Comparison of ENCODE assay signal across 11 cellular contexts in genomic region chr20:12925863-12926547, GRCh38.
A peak's percentile ranks its signal among the peaks of the same experiment; 100 is the strongest.
DNase-seq lines count a peak whose midpoint lies in the region; ATAC-seq, FAIRE-seq and TF ChIP-seq lines count a peak whose summit lies in the region.
"Had no signal": no experiment of that assay in that cellular context is flagged by ENCODE, and none has a peak within 500 bp of the region (broad histone marks: within the 10 kb centered on the region; RNA-seq: fewer than 3 reads in every experiment).

No MANE protein-coding gene starts in this region.

- H3K27me3 ChIP-seq in cardiac muscle cell (no peaks in the 10 kb centered on the region), endodermal cell (ENCODE audit: control insufficient read depth, insufficient read depth, low read length, poor library complexity, severe bottlenecking) (no peaks in the 10 kb centered on the region), foreskin keratinocyte (no peaks in the 10 kb centered on the region), breast epithelium (no peaks in the 10 kb centered on the region)

- peaks cover 3% of the 10 kb centered on the region for H3K36me3 Mint-ChIP-seq in endodermal cell (ENCODE audit: low read depth)
- peaks cover 3% of the 10 kb centered on the region for H3K36me3 Mint-ChIP-seq in mesothelial cell of epicardium
- no peaks in the 10 kb centered on the region for H3K36me3 Mint-ChIP-seq in stimulated activated naive B cell treated with anti-CD40 and anti-IgM and Interleukin-4, amounts not matched to agents 10 μg/mL and 1 μg/mL and 100 μg/mL, for 72 hours
- H3K36me3 Mint-ChIP-seq: CD8-positive, alpha-beta T cell had no signal

- H3K9me3 ChIP-seq in cardiac muscle cell (ENCODE audit: low read depth) (no peaks in the 10 kb centered on the region), endodermal cell (ENCODE audit: control insufficient read depth, low read length) (no peaks in the 10 kb centered on the region), breast epithelium (peaks cover 0 to 3% of the 10 kb centered on the region in 2 donors)

- H3K27ac Mint-ChIP-seq in endodermal cell (peak overlapping the region; percentile 4), mesothelial cell of epicardium (peak overlapping the region; percentile 88)
- peak overlapping the region; percentile 22 for H3K27ac Mint-ChIP-seq in stimulated activated naive B cell treated with anti-CD40 and anti-IgM and Interleukin-4, amounts not matched to agents 10 μg/mL and 1 μg/mL and 100 μg/mL, for 72 hours
- H3K27ac Mint-ChIP-seq: CD8-positive, alpha-beta T cell had no signal

- WGBS in endodermal cell (ENCODE audit: insufficient coverage in 1 of 2, insufficient read length in 1 of 2), 2 experiments = 81 to 85% methylated on average over 6 to 7 of the region's 8 CpGs

- FAIRE-seq in HTR-8/SVneo (lab: Jason Lieb, UNC) = no peak

- no peak for TF ChIP-seq POLR2A in breast epithelium (IDR thresholded peaks at IDR 0.05)

- H3K27me3 Mint-ChIP-seq in endodermal cell (ENCODE audit: insufficient read depth) (no peaks in the 10 kb centered on the region), mesothelial cell of epicardium (ENCODE audit: low read depth) (no peaks in the 10 kb centered on the region)
- peaks cover 6 to 8% of the 10 kb centered on the region in 2 donors for H3K27me3 Mint-ChIP-seq in stimulated activated naive B cell treated with anti-CD40 and anti-IgM and Interleukin-4, amounts not matched to agents 10 μg/mL and 1 μg/mL and 100 μg/mL, for 72 hours

- H3K4me1 ChIP-seq in cardiac muscle cell (ENCODE audit: low read depth) (peaks cover 51% of the 10 kb centered on the region), endodermal cell (ENCODE audit: control insufficient read depth, insufficient read depth, low read length) (peaks cover 17% of the 10 kb centered on the region), foreskin keratinocyte (peaks cover 36% of the 10 kb centered on the region), breast epithelium (no peaks in the 10 kb centered on the region)

- H3K27ac ChIP-seq in cardiac muscle cell (peak overlapping the region; percentile 89), endodermal cell (ENCODE audit: low read depth, low read length) (no peak overlapping the region), foreskin keratinocyte (no peak overlapping the region), breast epithelium (no peak overlapping the region)

- H3K4me3 Mint-ChIP-seq in endodermal cell (no peak overlapping the region), mesothelial cell of epicardium (no peak overlapping the region)
- H3K4me3 Mint-ChIP-seq in stimulated activated naive B cell treated with anti-CD40 and anti-IgM and Interleukin-4, amounts not matched to agents 10 μg/mL and 1 μg/mL and 100 μg/mL, for 72 hours = no peak overlapping the region
- H3K4me3 Mint-ChIP-seq: CD8-positive, alpha-beta T cell had no signal

- H3K36me3 ChIP-seq in cardiac muscle cell (no peaks in the 10 kb centered on the region), endodermal cell (ENCODE audit: control insufficient read depth, insufficient read depth, low read length) (no peaks in the 10 kb centered on the region), breast epithelium (no peaks in the 10 kb centered on the region)

- TF ChIP-seq CTCF in cardiac muscle cell (IDR thresholded peaks at IDR 0.05; ENCODE audit: low read depth, low read length) (no peak), endodermal cell (conservative IDR thresholded peaks at IDR 0.05) (no peak), mesothelial cell of epicardium (IDR thresholded peaks at IDR 0.05; ENCODE audit: unreplicated experiment) (no peak), foreskin keratinocyte (conservative IDR thresholded peaks at IDR 0.05) (no peak), breast epithelium (IDR thresholded peaks at IDR 0.05) (no peak)

- ATAC-seq in stimulated activated naive B cell treated with anti-CD40 and anti-IgM and Interleukin-4, amounts not matched to agents 10 μg/mL and 1 μg/mL and 100 μg/mL, for 72 hours (replicated peaks) = no peak
- no peak for ATAC-seq in foreskin keratinocyte
- ATAC-seq: SK-N-SH treated with all-trans-retinoic acid at 6 μM for 48 hours had no signal

- peaks cover 19% of the 10 kb centered on the region for H3K9me3 Mint-ChIP-seq in endodermal cell
- peaks cover 8% of the 10 kb centered on the region for H3K9me3 Mint-ChIP-seq in mesothelial cell of epicardium
- peaks cover 4 to 6% of the 10 kb centered on the region in 2 donors for H3K9me3 Mint-ChIP-seq in stimulated activated naive B cell treated with anti-CD40 and anti-IgM and Interleukin-4, amounts not matched to agents 10 μg/mL and 1 μg/mL and 100 μg/mL, for 72 hours

- DNase-seq in cardiac muscle cell (ENCODE audit: low read depth in 1 of 2, low spot score in 1 of 2) (peak in 1 of 2 donors; percentile 37), cardiac septum (ENCODE audit: low spot score) (no peak), endodermal cell (no peak), mesothelial cell of epicardium (ENCODE audit: low spot score in 2 of 2, unreplicated experiment in 2 of 2) (no peak), foreskin keratinocyte (no peak), HTR-8/SVneo (ENCODE audit: insufficient read length, low spot score) (no peak), breast epithelium (ENCODE audit: low spot score in 2 of 2) (no peak)
- no peak for DNase-seq in stimulated activated naive B cell treated with anti-CD40 and anti-IgM and Interleukin-4, amounts not matched to agents 10 μg/mL and 1 μg/mL and 100 μg/mL, for 72 hours
- DNase-seq: NCI-H1436 treated with DMSO at 0.1 percent for 48 hours had no signal

- H3K4me3 ChIP-seq in cardiac muscle cell (no peak overlapping the region), endodermal cell (ENCODE audit: low read length) (no peak overlapping the region), breast epithelium (no peak overlapping the region)

- H3K9ac ChIP-seq in endodermal cell (ENCODE audit: extremely low read depth, low read length, poor library complexity, severe bottlenecking) = no peak overlapping the region

- intact Hi-C loops in cardiac septum (cut with DNase I) (loop anchor here (5.0 kb wide), 1 partner anchor 176 kb away; no protein-coding TSS in a partner anchor), breast epithelium (cut with DNase I; ENCODE audit: low total_unique reads) (no loop called here)

- H3K4me1 Mint-ChIP-seq in endodermal cell = peaks cover 33% of the 10 kb centered on the region
- H3K4me1 Mint-ChIP-seq in mesothelial cell of epicardium = peaks cover 43% of the 10 kb centered on the region
- H3K4me1 Mint-ChIP-seq in stimulated activated naive B cell treated with anti-CD40 and anti-IgM and Interleukin-4, amounts not matched to agents 10 μg/mL and 1 μg/mL and 100 μg/mL, for 72 hours = peaks cover 3 to 5% of the 10 kb centered on the region in 2 donors

Comparison
In these comparisons a context has a peak if more than half of its experiments do, and no peak if none do; other contexts are left out.
1. H3K27ac Mint-ChIP-seq: peak in every context shown above with its lines; median percentile 88 in mesothelial cell of epicardium; 22 in stimulated activated naive B cell treated with anti-CD40 and anti-IgM and Interleukin-4, amounts not matched to agents 10 μg/mL and 1 μg/mL and 100 μg/mL, for 72 hours; 4 in endodermal cell.